In genomic region chr14:77259025-77259715, GRCh38 we compare ENCODE assay signal across 18 cellular contexts. TPM values are rescaled to one million over a fixed set of nuclear protein-coding genes. Genes with fewer than 3 reads are reported as not detected.
DNase-seq lines count a peak whose midpoint lies in the region; ATAC-seq, FAIRE-seq and TF ChIP-seq lines count a peak whose summit lies in the region.
"Had no signal": no experiment of that assay in that cellular context is flagged by ENCODE, and none has a peak within 500 bp of the region (broad histone marks: within the 10 kb centered on the region; RNA-seq: fewer than 3 reads in every experiment).

No MANE protein-coding gene starts in this region.

- H3K4me3 Mint-ChIP-seq in endodermal cell (no peak overlapping the region), neural crest cell (no peak overlapping the region)
- H3K4me3 Mint-ChIP-seq in activated T-cell treated with anti-CD3 and anti-CD28 coated beads, Interleukin-2, amount 50 U/mL, for 72 hours: no peak overlapping the region
- H3K4me3 Mint-ChIP-seq: CD8-positive, alpha-beta memory T cell; HFFc6 had no signal

- BruUV-seq in HepG2 (replicated peaks; lab: Mats Ljungman, UMichigan): no TSS peak

- peaks cover 9% of the 10 kb centered on the region for H3K27me3 Mint-ChIP-seq in endodermal cell (ENCODE audit: insufficient read depth)
- peaks cover 10% of the 10 kb centered on the region for H3K27me3 Mint-ChIP-seq in neural crest cell (ENCODE audit: low read depth)
- H3K27me3 Mint-ChIP-seq in activated T-cell treated with anti-CD3 and anti-CD28 coated beads, Interleukin-2, amount 50 U/mL, for 72 hours (ENCODE audit: low read depth): peaks cover 6% of the 10 kb centered on the region

- peak; percentile 50 for ATAC-seq in HepG2
- no peak for ATAC-seq in right lobe of liver
- ATAC-seq in activated T-cell treated with anti-CD3 and anti-CD28 coated beads, Interleukin-2, amount 50 U/mL, for 72 hours (replicated peaks in 1 of 2): no peak

- DNase-seq in HepG2 (ENCODE audit: low spot score) (peak; percentile 8), right lobe of liver (no peak), endodermal cell (no peak), neural crest cell (ENCODE audit: low read depth, low spot score) (no peak), ascending aorta (ENCODE audit: low spot score in 2 of 2) (no peak), NCI-H510A treated with DMSO at 0.1 percent for 48 hours (lab: John Stamatoyannopoulos, UW) (no peak), superior temporal gyrus (ENCODE audit: extremely low spot score) (no peak)
- no peak for DNase-seq in activated T-cell treated with anti-CD3 and anti-CD28 coated beads, Interleukin-2, amount 50 U/mL, for 72 hours
- DNase-seq: Caco-2; CD8-positive, alpha-beta memory T cell; DND-41; GDM1; GOT3; HFFc6 had no signal

- CTCF ChIA-PET in HepG2 (lab: Yijun Ruan, JAX; ENCODE audit: low intra/inter-chr PET ratio, low total read pairs): no interaction called here

- TF ChIP-seq EP300 in HepG2 (IDR thresholded peaks at IDR 0.05; ENCODE audit: low read depth in 2 of 2, low read length in 2 of 2): no peak
- no peak for TF ChIP-seq EP300 in HepG2 (CRISPR knock-in tag; IDR thresholded peaks at IDR 0.05; ENCODE audit: borderline replicate concordance)

- TF ChIP-seq CTCF in HepG2 (CRISPR knock-in tag; IDR thresholded peaks at IDR 0.05) (no peak), right lobe of liver (IDR thresholded peaks at IDR 0.05) (no peak), endodermal cell (conservative IDR thresholded peaks at IDR 0.05) (peak; percentile 16), neural crest cell (conservative IDR thresholded peaks at IDR 0.05) (no peak), ascending aorta (IDR thresholded peaks at IDR 0.05) (no peak)

- WGBS in HepG2 (ENCODE audit: low lambda C conversion rate): 85% methylated on average over 3 of the region's 11 CpGs
- WGBS in right lobe of liver (ENCODE audit: insufficient coverage, low coverage, low lambda C conversion rate, missing lambda C conversion rate): 48% methylated on average over 3 of the region's 11 CpGs
- 89 to 92% methylated on average over 4 to 11 of the region's 11 CpGs for whole genome bisulfite sequencing in endodermal cell (ENCODE audit: insufficient coverage in 1 of 2, insufficient read length in 1 of 2), 2 experiments

- H3K9me3 Mint-ChIP-seq in endodermal cell (no peaks in the 10 kb centered on the region), neural crest cell (no peaks in the 10 kb centered on the region)
- no peaks in the 10 kb centered on the region for H3K9me3 Mint-ChIP-seq in activated T-cell treated with anti-CD3 and anti-CD28 coated beads, Interleukin-2, amount 50 U/mL, for 72 hours
- H3K9me3 Mint-ChIP-seq: CD8-positive, alpha-beta memory T cell; HFFc6 had no signal

- TF ChIP-seq RAD21 in HepG2 (CRISPR knock-in tag; IDR thresholded peaks at IDR 0.05): no peak

- H3K4me3 ChIP-seq in HepG2 (replicated peaks in 1 of 3; ENCODE audit: insufficient read depth in 1 of 3, low read depth in 2 of 3, low read length in 3 of 3): no peak overlapping the region
- H3K4me3 ChIP-seq in right lobe of liver: no peak overlapping the region
- H3K4me3 ChIP-seq in endodermal cell (ENCODE audit: low read length): no peak overlapping the region
- no peak overlapping the region for H3K4me3 ChIP-seq in ascending aorta
- H3K4me3 ChIP-seq: HAP-1 had no signal

- no peaks in the 10 kb centered on the region for H3K9me3 ChIP-seq in HepG2 (ENCODE audit: low read length)
- no peaks in the 10 kb centered on the region for H3K9me3 ChIP-seq in right lobe of liver
- no peaks in the 10 kb centered on the region for H3K9me3 ChIP-seq in endodermal cell (ENCODE audit: control insufficient read depth, low read length)
- H3K9me3 ChIP-seq in ascending aorta: no peaks in the 10 kb centered on the region
- H3K9me3 ChIP-seq: Caco-2, HAP-1 had no signal

- H3K4me2 ChIP-seq in HepG2 (ENCODE audit: low read depth, low read length): no peak overlapping the region

- H3K27me3 ChIP-seq in HepG2 (ENCODE audit: control insufficient read depth in 1 of 2, insufficient read depth in 2 of 2, low read length in 2 of 2) (peaks cover 9 to 34% of the 10 kb centered on the region in 2 experiments), right lobe of liver (no peaks in the 10 kb centered on the region), endodermal cell (ENCODE audit: control insufficient read depth, insufficient read depth, low read length, poor library complexity, severe bottlenecking) (peaks cover 8% of the 10 kb centered on the region), ascending aorta (no peaks in the 10 kb centered on the region)

- H3K27ac ChIP-seq in HepG2 (ENCODE audit: extremely low read length, insufficient read depth, low read length): no peak overlapping the region
- no peak overlapping the region for H3K27ac ChIP-seq in right lobe of liver
- no peak overlapping the region for H3K27ac ChIP-seq in endodermal cell (ENCODE audit: low read depth, low read length)
- H3K27ac ChIP-seq in ascending aorta: no peak overlapping the region
- H3K27ac ChIP-seq: 22Rv1 had no signal

- H2AFZ ChIP-seq in HepG2 (ENCODE audit: low read length): no peak overlapping the region

- no peaks in the 10 kb centered on the region for H4K20me1 ChIP-seq in HepG2 (ENCODE audit: insufficient read depth, low read length)

- in situ Hi-C loops in HepG2 (cut with HindIII; ENCODE audit: extremely low pct_ligation_motif_present, low pct_unique_long_range_greater_than_20kb): no loop called here

- intact Hi-C loops in HepG2 (cut with micrococcal nuclease; ENCODE audit: unreplicated experiment) (no loop called here), right lobe of liver (cut with DNase I) (no loop called here), ascending aorta (cut with DNase I) (no loop called here)

- H3K36me3 ChIP-seq in HepG2 (replicated peaks in 1 of 2; ENCODE audit: control insufficient read depth in 1 of 2, insufficient read depth in 2 of 2, low read length in 2 of 2) (no peaks in the 10 kb centered on the region), right lobe of liver (no peaks in the 10 kb centered on the region), endodermal cell (ENCODE audit: control insufficient read depth, insufficient read depth, low read length) (no peaks in the 10 kb centered on the region), ascending aorta (no peaks in the 10 kb centered on the region)
- H3K36me3 ChIP-seq: HAP-1 had no signal

- POLR2A ChIA-PET in HepG2 (lab: Yijun Ruan, JAX): no interaction called here

- H3K27ac Mint-ChIP-seq in endodermal cell: no peak overlapping the region
- H3K27ac Mint-ChIP-seq in neural crest cell (ENCODE audit: unreplicated experiment): peak overlapping the region; percentile 35
- H3K27ac Mint-ChIP-seq in activated T-cell treated with anti-CD3 and anti-CD28 coated beads, Interleukin-2, amount 50 U/mL, for 72 hours: no peak overlapping the region
- H3K27ac Mint-ChIP-seq: CD8-positive, alpha-beta memory T cell; HFFc6 had no signal

- no peaks in the 10 kb centered on the region for H3K79me2 ChIP-seq in HepG2 (ENCODE audit: insufficient read depth, low read length)

- no peaks in the 10 kb centered on the region; the same call in 1 of the 2 replicates for H3K4me1 ChIP-seq in HepG2 (ENCODE audit: insufficient read depth, low read length)
- H3K4me1 ChIP-seq in right lobe of liver: no peaks in the 10 kb centered on the region
- no peaks in the 10 kb centered on the region for H3K4me1 ChIP-seq in endodermal cell (ENCODE audit: control insufficient read depth, insufficient read depth, low read length)
- H3K4me1 ChIP-seq in ascending aorta: no peaks in the 10 kb centered on the region
- H3K4me1 ChIP-seq: Caco-2, HAP-1 had no signal

- TF ChIP-seq POLR2A in HepG2 (IDR thresholded peaks at IDR 0.05; ENCODE audit: insufficient read depth in 1 of 2, low read depth in 2 of 2, low read length in 2 of 2) (no peak), right lobe of liver (IDR thresholded peaks at IDR 0.05) (no peak)

- FAIRE-seq in HepG2 (lab: Jason Lieb, UNC): no peak
- FAIRE-seq: GM12892 had no signal

- H3K9ac ChIP-seq in HepG2 (ENCODE audit: insufficient read depth, low read depth, low read length) (no peak overlapping the region), endodermal cell (ENCODE audit: extremely low read depth, low read length, poor library complexity, severe bottlenecking) (no peak overlapping the region)

- H3K4me1 Mint-ChIP-seq in endodermal cell: peaks cover 4% of the 10 kb centered on the region
- H3K4me1 Mint-ChIP-seq in neural crest cell: no peaks in the 10 kb centered on the region
- no peaks in the 10 kb centered on the region for H3K4me1 Mint-ChIP-seq in activated T-cell treated with anti-CD3 and anti-CD28 coated beads, Interleukin-2, amount 50 U/mL, for 72 hours (ENCODE audit: low read depth)
- H3K4me1 Mint-ChIP-seq: CD8-positive, alpha-beta memory T cell had no signal

- H3K36me3 Mint-ChIP-seq in endodermal cell (ENCODE audit: low read depth) (no peaks in the 10 kb centered on the region), neural crest cell (ENCODE audit: low read depth) (no peaks in the 10 kb centered on the region)
- no peaks in the 10 kb centered on the region for H3K36me3 Mint-ChIP-seq in activated T-cell treated with anti-CD3 and anti-CD28 coated beads, Interleukin-2, amount 50 U/mL, for 72 hours (ENCODE audit: insufficient read depth in 2 of 2)
- H3K36me3 Mint-ChIP-seq: CD8-positive, alpha-beta memory T cell had no signal

RNA-seq across cellular contexts. Expression of gene NGB, which starts 11.8 kb away (rescaled TPM):
- total RNA-seq in HepG2 (2016; rRNA removed; fragmentation: Illumina TruSeq; extraction: Trizol): not detected in 2 replicates
- total RNA-seq in HepG2 (2016; cell fraction: cytosol; rRNA removed; fragmentation: Illumina TruSeq; extraction: Trizol; ENCODE audit: low read depth): not detected in 2 replicates
- not detected in 2 replicates for total RNA-seq in HepG2 (2016; cell fraction: insoluble cytoplasmic fraction; rRNA removed; fragmentation: Illumina TruSeq; extraction: Trizol)
- total RNA-seq in HepG2 (2016; cell fraction: membrane; rRNA removed; fragmentation: Illumina TruSeq; extraction: Trizol): not detected in 2 replicates
- not detected in 2 replicates for total RNA-seq in HepG2 (2016; cell fraction: nucleus; rRNA removed; fragmentation: Illumina TruSeq; extraction: Trizol)
- polyA plus RNA-seq in HepG2 (2011; rRNA removed): 0.04 and 0.05 TPM in 2 replicates
- polyA plus RNA-seq in HepG2 (2011; cell fraction: cytosol; rRNA removed): 0.03 and 0.09 TPM in 2 replicates
- polyA plus RNA-seq in HepG2 (2011; cell fraction: nucleus; rRNA removed): not detected in 2 replicates
- polyA plus RNA-seq in HepG2 (2012): not detected in 2 replicates
- polyA plus RNA-seq in HepG2 (2016; cell fraction: cytosol; fragmentation: Illumina TruSeq; extraction: Trizol; ENCODE audit: low read depth): not detected in 2 replicates
- polyA plus RNA-seq in HepG2 (2016; cell fraction: insoluble cytoplasmic fraction; fragmentation: Illumina TruSeq; extraction: Trizol; ENCODE audit: low read depth): not detected in 2 replicates
- 0.09 TPM in 1 of 2 replicates, not detected in the other for polyA plus RNA-seq in HepG2 (2016; cell fraction: membrane; fragmentation: Illumina TruSeq; extraction: Trizol; ENCODE audit: low read depth)
- not detected in 2 replicates for polyA plus RNA-seq in HepG2 (2016; cell fraction: nucleus; fragmentation: Illumina TruSeq; extraction: Trizol; ENCODE audit: insufficient read depth, low read depth)
- not detected in 2 replicates for polyA minus RNA-seq in HepG2 (2011; rRNA and poly(A)+ RNA removed; ENCODE audit: low replicate concordance)
- not detected in 2 replicates for polyA minus RNA-seq in HepG2 (2011; cell fraction: cytosol; rRNA and poly(A)+ RNA removed)
- not detected in 2 replicates for polyA minus RNA-seq in HepG2 (2011; cell fraction: nucleus; rRNA and poly(A)+ RNA removed)
- not detected for total RNA-seq in right lobe of liver
- total RNA-seq in endodermal cell: not detected
- not detected for polyA plus RNA-seq in endodermal cell (2013, experiment 1 of 2)
- polyA plus RNA-seq in endodermal cell (2013, experiment 2 of 2): 0.12 TPM
- total RNA-seq in neural crest cell: not detected in 2 replicates
- total RNA-seq in ascending aorta: not detected
- not detected for total RNA-seq in activated T-cell treated with anti-CD3 and anti-CD28 coated beads, Interleukin-2, amount 50 U/mL, for 72 hours
- total RNA-seq: A673; Caco-2; CD8-positive, alpha-beta memory T cell; HFFc6 had no signal
- polyA plus RNA-seq: CD8-positive, alpha-beta memory T cell had no signal
